ENCODE assay signal across 17 cellular contexts in genomic region chr10:132574288-132574687, GRCh38. TPM values are rescaled to one million over a fixed set of nuclear protein-coding genes. Genes with fewer than 3 reads are reported as not detected.
DNase-seq lines count a peak whose midpoint lies in the region; ATAC-seq, FAIRE-seq and TF ChIP-seq lines count a peak whose summit lies in the region.
"Had no signal": no experiment of that assay in that cellular context is flagged by ENCODE, and none has a peak within 500 bp of the region (broad histone marks: within the 10 kb centered on the region; RNA-seq: fewer than 3 reads in every experiment).

No MANE protein-coding gene starts in this region.

- H3K4me1 ChIP-seq in BLaER1 treated with 17β-estradiol and CSF1 and Interleukin-3, amounts not matched to agents 10 nM and 100 nM = peaks cover 76 to 99% (median 93%) of the 10 kb centered on the region in 10 experiments
- H3K4me1 ChIP-seq in IMR-90 (ENCODE audit: control insufficient read depth, insufficient read depth, low read length) (peaks cover 24% of the 10 kb centered on the region), astrocyte (ENCODE audit: insufficient read depth, low read length) (peaks cover 44% of the 10 kb centered on the region), mesendoderm (ENCODE audit: control insufficient read depth, low read depth, low read length) (peaks cover 7% of the 10 kb centered on the region), HepG2 (ENCODE audit: insufficient read depth, low read length) (peaks cover 40% of the 10 kb centered on the region)

- TF ChIP-seq RAD21 in IMR-90 (IDR thresholded peaks at IDR 0.05; ENCODE audit: low read length) (no peak), HepG2 (CRISPR knock-in tag; IDR thresholded peaks at IDR 0.05) (no peak)

- H4K8ac ChIP-seq in IMR-90 (ENCODE audit: low read depth in 2 of 2, low read length in 2 of 2) (no peak overlapping the region), mesendoderm (ENCODE audit: low read depth, low read length) (no peak overlapping the region)

- H2BK5ac ChIP-seq in IMR-90 (ENCODE audit: low read depth, low read length, poor library complexity, severe bottlenecking) (no peak overlapping the region), mesendoderm (ENCODE audit: low read length) (no peak overlapping the region)

- BruUV-seq in IMR-90 (replicated peaks; lab: Mats Ljungman, UMichigan) (no TSS peak), HepG2 (replicated peaks; lab: Mats Ljungman, UMichigan) (no TSS peak)

- H3K4ac ChIP-seq in IMR-90 (ENCODE audit: low read depth, low read length) = no peak overlapping the region
- no peak overlapping the region for H3K4ac ChIP-seq in mesendoderm (ENCODE audit: low read depth, low read length)

- TF ChIP-seq CTCF in IMR-90 (conservative IDR thresholded peaks at IDR 0.05; ENCODE audit: low read depth, low read length) (no peak), astrocyte (IDR thresholded peaks at IDR 0.05; ENCODE audit: insufficient read depth, low read depth, low read length) (no peak), HepG2 (CRISPR knock-in tag; IDR thresholded peaks at IDR 0.05) (no peak)

- H3K36me3 Mint-ChIP-seq in astrocyte (ENCODE audit: low read depth, unreplicated experiment) = no peaks in the 10 kb centered on the region
- H3K36me3 Mint-ChIP-seq: CD4-positive, alpha-beta memory T cell; IgD-negative memory B cell had no signal

- no peak overlapping the region for H4K5ac ChIP-seq in IMR-90 (ENCODE audit: low read depth, low read length)
- no peak overlapping the region for H4K5ac ChIP-seq in mesendoderm (ENCODE audit: low read length)

- ATAC-seq in IMR-90 (ENCODE audit: low read depth) (no peak), HepG2 (no peak)

- in situ Hi-C loops in IMR-90 (cut with MboI; ENCODE audit: low sequenced_read_pairs) (no loop called here), HepG2 (cut with HindIII; ENCODE audit: extremely low pct_ligation_motif_present, low pct_unique_long_range_greater_than_20kb) (no loop called here)

- no peak overlapping the region for H3K56ac ChIP-seq in IMR-90 (ENCODE audit: extremely low read depth, insufficient read depth, low read length)
- H3K56ac ChIP-seq in mesendoderm (ENCODE audit: low read length) = peak overlapping the region; percentile 60

- CTCF ChIA-PET in IMR-90 (lab: Yijun Ruan, JAX) = no interaction called here
- CTCF ChIA-PET in HepG2 (lab: Yijun Ruan, JAX; ENCODE audit: low intra/inter-chr PET ratio, low total read pairs) = no interaction called here

- no peak overlapping the region for H3K4me3 Mint-ChIP-seq in astrocyte (ENCODE audit: unreplicated experiment)
- H3K4me3 Mint-ChIP-seq: CD4-positive, alpha-beta memory T cell; GM23338; HFFc6 had no signal

- H3K79me1 ChIP-seq in IMR-90 (ENCODE audit: low read depth in 1 of 2, low read length in 2 of 2) (peaks cover 7 to 69% of the 10 kb centered on the region in 2 experiments), mesendoderm (ENCODE audit: low read length) (no peaks in the 10 kb centered on the region)

- intact Hi-C loops in IMR-90 (cut with micrococcal nuclease) (no loop called here), posterior vena cava (cut with DNase I) (no loop called here), HepG2 (cut with micrococcal nuclease; ENCODE audit: unreplicated experiment) (loop anchor here (5.0 kb wide), 1 partner anchor 63 kb away; no protein-coding TSS in a partner anchor)

- peak overlapping the region in 6 of 11 experiments; percentile 72 to 77 (median 74); a peak in 12 of 22 replicates for H3K27ac ChIP-seq in BLaER1 treated with 17β-estradiol and CSF1 and Interleukin-3, amounts not matched to agents 10 nM and 100 nM
- H3K27ac ChIP-seq in IMR-90 (ENCODE audit: insufficient read depth, low read length) = no peak overlapping the region
- no peak overlapping the region for H3K27ac ChIP-seq in astrocyte (ENCODE audit: low read depth, low read length)
- no peak overlapping the region for H3K27ac ChIP-seq in mesendoderm (ENCODE audit: low read depth, low read length)
- no peak overlapping the region for H3K27ac ChIP-seq in HepG2 (ENCODE audit: extremely low read length, insufficient read depth, low read length)

- H3K79me2 ChIP-seq in astrocyte (ENCODE audit: insufficient read depth, low read length) (peaks cover 66% of the 10 kb centered on the region), mesendoderm (ENCODE audit: control insufficient read depth, insufficient read depth, low read length) (no peaks in the 10 kb centered on the region), HepG2 (ENCODE audit: insufficient read depth, low read length) (peaks cover 3% of the 10 kb centered on the region)

- no peak for FAIRE-seq in astrocyte (lab: Jason Lieb, UNC)
- FAIRE-seq in HepG2 (lab: Jason Lieb, UNC) = no peak

- peaks cover 0 to 85% (median 0%) of the 10 kb centered on the region in 11 experiments; a peak in 5 of 22 replicates for H3K27me3 ChIP-seq in BLaER1 treated with 17β-estradiol and CSF1 and Interleukin-3, amounts not matched to agents 10 nM and 100 nM
- H3K27me3 ChIP-seq in IMR-90 (ENCODE audit: control insufficient read depth, insufficient read depth, low read length) (peaks cover 2% of the 10 kb centered on the region; the same call in 1 of the 2 replicates), astrocyte (ENCODE audit: insufficient read depth, low read length) (no peaks in the 10 kb centered on the region), mesendoderm (ENCODE audit: insufficient read depth, low read length, poor library complexity) (no peaks in the 10 kb centered on the region), HepG2 (ENCODE audit: control insufficient read depth in 1 of 2, insufficient read depth in 2 of 2, low read length in 2 of 2) (no peaks in the 10 kb centered on the region)

- H3K4me2 ChIP-seq in BLaER1 treated with 17β-estradiol and CSF1 and Interleukin-3, amounts not matched to agents 10 nM and 100 nM = peak overlapping the region; percentile 86 to 100 (median 99); a peak in 21 of 22 replicates
- H3K4me2 ChIP-seq in IMR-90 (ENCODE audit: low read depth, low read length) (no peak overlapping the region), astrocyte (ENCODE audit: low read length) (no peak overlapping the region), mesendoderm (ENCODE audit: low read length) (no peak overlapping the region), HepG2 (ENCODE audit: low read depth, low read length) (no peak overlapping the region)
- H3K4me2 ChIP-seq: GM23338 had no signal

- TF ChIP-seq EP300 in HepG2 (IDR thresholded peaks at IDR 0.05; ENCODE audit: low read depth in 2 of 2, low read length in 2 of 2) (no peak), HepG2 (CRISPR knock-in tag; IDR thresholded peaks at IDR 0.05; ENCODE audit: borderline replicate concordance) (no peak)

- no peaks in the 10 kb centered on the region for H3K9me3 Mint-ChIP-seq in astrocyte (ENCODE audit: unreplicated experiment)
- H3K9me3 Mint-ChIP-seq: CD4-positive, alpha-beta memory T cell; GM23338; HFFc6; IgD-negative memory B cell had no signal

- H3K18ac ChIP-seq in IMR-90 (ENCODE audit: low read depth, low read length) = no peak overlapping the region
- no peak overlapping the region for H3K18ac ChIP-seq in mesendoderm (ENCODE audit: low read length)

- POLR2A ChIA-PET in IMR-90 (lab: Charles Lee; ENCODE audit: unreplicated experiment) = no interaction called here
- POLR2A ChIA-PET in HepG2 (lab: Yijun Ruan, JAX) = no interaction called here

- peaks cover 0 to 8% (median 0%) of the 10 kb centered on the region in 11 experiments; a peak in 2 of 22 replicates for H3K36me3 ChIP-seq in BLaER1 treated with 17β-estradiol and CSF1 and Interleukin-3, amounts not matched to agents 10 nM and 100 nM
- H3K36me3 ChIP-seq in IMR-90 (ENCODE audit: control insufficient read depth, insufficient read depth, low read length) (no peaks in the 10 kb centered on the region), astrocyte (ENCODE audit: insufficient read depth, low read length) (no peaks in the 10 kb centered on the region), mesendoderm (ENCODE audit: control insufficient read depth, insufficient read depth, low read length) (no peaks in the 10 kb centered on the region), HepG2 (replicated peaks in 1 of 2; ENCODE audit: control insufficient read depth in 1 of 2, insufficient read depth in 2 of 2, low read length in 2 of 2) (no peaks in the 10 kb centered on the region)

- no peak overlapping the region for H3K23ac ChIP-seq in IMR-90 (ENCODE audit: low read depth, low read length)
- H3K23ac ChIP-seq in mesendoderm (ENCODE audit: low read length) = no peak overlapping the region

- TF ChIP-seq POLR2A in IMR-90 (IDR thresholded peaks at IDR 0.05; ENCODE audit: low read depth, low read length) (no peak), HepG2 (IDR thresholded peaks at IDR 0.05; ENCODE audit: insufficient read depth in 1 of 2, low read depth in 2 of 2, low read length in 2 of 2) (no peak)

- no peaks in the 10 kb centered on the region for H3K27me3 Mint-ChIP-seq in astrocyte (ENCODE audit: low read depth, unreplicated experiment)
- H3K27me3 Mint-ChIP-seq: CD4-positive, alpha-beta memory T cell had no signal

- H2AFZ ChIP-seq in IMR-90 (replicated peaks; ENCODE audit: low read length, poor library complexity) (no peak overlapping the region), astrocyte (ENCODE audit: low read depth, low read length) (no peak overlapping the region), HepG2 (ENCODE audit: low read length) (no peak overlapping the region)
- H2AFZ ChIP-seq: GM23338 had no signal

- H3K14ac ChIP-seq in IMR-90 (replicated peaks; ENCODE audit: low read depth, low read length) = no peak overlapping the region

- peak overlapping the region in 8 of 11 experiments; percentile 29 to 73 (median 66); a peak in 11 of 22 replicates for H3K9ac ChIP-seq in BLaER1 treated with 17β-estradiol and CSF1 and Interleukin-3, amounts not matched to agents 10 nM and 100 nM
- H3K9ac ChIP-seq in IMR-90 (ENCODE audit: low read depth, low read length) (no peak overlapping the region), astrocyte (ENCODE audit: low read length) (peak overlapping the region; percentile 41), mesendoderm (ENCODE audit: low read length) (no peak overlapping the region), HepG2 (ENCODE audit: insufficient read depth, low read depth, low read length) (no peak overlapping the region)

- H2BK120ac ChIP-seq in IMR-90 (ENCODE audit: low read depth, low read length) (no peak overlapping the region), mesendoderm (ENCODE audit: low read depth, low read length) (no peak overlapping the region)

- H2BK20ac ChIP-seq in IMR-90 (ENCODE audit: low read depth, low read length) = no peak overlapping the region

- H3K4me3 ChIP-seq in BLaER1 treated with 17β-estradiol and CSF1 and Interleukin-3, amounts not matched to agents 10 nM and 100 nM = peak overlapping the region in 4 of 10 experiments; percentile 32 to 62 (median 52); a peak in 4 of 20 replicates
- H3K4me3 ChIP-seq in IMR-90 (ENCODE audit: insufficient read depth, low read depth, low read length) (no peak overlapping the region), astrocyte (ENCODE audit: insufficient read depth, low read depth, low read length) (no peak overlapping the region), mesendoderm (ENCODE audit: low read length) (no peak overlapping the region), HepG2 (replicated peaks in 1 of 3; ENCODE audit: insufficient read depth in 1 of 3, low read depth in 2 of 3, low read length in 3 of 3) (no peak overlapping the region)
- H3K4me3 ChIP-seq: GM23338 had no signal

- WGBS in IMR-90 (ENCODE audit: extremely low coverage in 2 of 2, insufficient read length in 1 of 2), 2 experiments = 100% methylated on average over 2 to 7 of the region's 8 CpGs
- 100% methylated on average over 6 of the region's 8 CpGs for WGBS in mesendoderm (ENCODE audit: extremely low coverage, insufficient coverage, low lambda C conversion rate)
- 92% methylated on average over 8 of the region's 8 CpGs for WGBS in HepG2 (ENCODE audit: low lambda C conversion rate)

- dilution Hi-C loops in IMR-90 (cut with HindIII; ENCODE audit: low sequenced_read_pairs, unreplicated experiment) = no loop called here

- H4K91ac ChIP-seq in IMR-90 (ENCODE audit: insufficient read depth, low read depth, low read length) = no peak overlapping the region

- no peaks in the 10 kb centered on the region for H3K9me3 ChIP-seq in BLaER1 treated with 17β-estradiol and CSF1 and Interleukin-3, amounts not matched to agents 10 nM and 100 nM (replicated peaks in 1 of 11)
- no peaks in the 10 kb centered on the region for H3K9me3 ChIP-seq in IMR-90 (ENCODE audit: control insufficient read depth, insufficient read depth, low read length)
- H3K9me3 ChIP-seq in astrocyte (ENCODE audit: insufficient read depth, low read depth, low read length) = no peaks in the 10 kb centered on the region
- no peaks in the 10 kb centered on the region for H3K9me3 ChIP-seq in HepG2 (ENCODE audit: low read length)

- no peak overlapping the region for H2AK9ac ChIP-seq in IMR-90 (replicated peaks; ENCODE audit: low read depth, low read length, poor library complexity)

- H3K27ac Mint-ChIP-seq in astrocyte (ENCODE audit: unreplicated experiment) = no peak overlapping the region
- H3K27ac Mint-ChIP-seq: GM23338, HFFc6 had no signal

- H3K9me1 ChIP-seq in IMR-90 (ENCODE audit: insufficient read depth, low read length) = peaks cover 26% of the 10 kb centered on the region

- H3K4me1 Mint-ChIP-seq in astrocyte (ENCODE audit: low read depth, unreplicated experiment) = peaks cover 17% of the 10 kb centered on the region

- DNase-seq in IMR-90 (no peak), astrocyte (ENCODE audit: low read depth) (no peak), mesendoderm (no peak), posterior vena cava (ENCODE audit: low spot score) (no peak), HepG2 (ENCODE audit: low spot score) (no peak), NCI-H1417 (lab: John Stamatoyannopoulos, UW) (no peak), mesenteric fat pad (ENCODE audit: low spot score) (no peak)
- DNase-seq: CD4-positive, alpha-beta memory T cell; DMS53; HFFc6; NCI-H1436 treated with DMSO at 0.1 percent for 48 hours; NCI-H2081 treated with DMSO at 0.1 percent for 48 hours; NCI-H510A; NCI-H774 had no signal

- 0 out of 2 replicates have a peak overlapping the region, but pooled peaks have one; percentile 44 for H2AK5ac ChIP-seq in IMR-90 (ENCODE audit: low read depth, low read length)
- no peak overlapping the region for H2AK5ac ChIP-seq in mesendoderm (ENCODE audit: low read length)

- no peak overlapping the region for H2BK15ac ChIP-seq in IMR-90 (ENCODE audit: low read depth, low read length)
- H2BK15ac ChIP-seq in mesendoderm (replicated peaks; ENCODE audit: low read depth) = no peak overlapping the region

- peaks cover 87 to 100% (median 93%) of the 10 kb centered on the region in 11 experiments for H4K20me1 ChIP-seq in BLaER1 treated with 17β-estradiol and CSF1 and Interleukin-3, amounts not matched to agents 10 nM and 100 nM
- peaks cover 89% of the 10 kb centered on the region for H4K20me1 ChIP-seq in IMR-90 (ENCODE audit: insufficient read depth, low read length)
- peaks cover 92% of the 10 kb centered on the region for H4K20me1 ChIP-seq in astrocyte (ENCODE audit: insufficient read depth, low read length)
- H4K20me1 ChIP-seq in HepG2 (ENCODE audit: insufficient read depth, low read length) = peaks cover 23% of the 10 kb centered on the region; the same call in 1 of the 2 replicates

RNA-seq across cellular contexts. Expression of gene INPP5A, which starts 36.7 kb away (rescaled TPM):
- total RNA-seq in IMR-90 (2012; rRNA removed) (31.7 and 36.7 TPM in 2 replicates), astrocyte (29.2 and 39.1 TPM in 2 replicates), posterior vena cava (100 to 1,000 TPM in 1 of 2 donors, 10 to 100 TPM in 1; 65.2 to 102 TPM), HepG2 (2016; rRNA removed; fragmentation: Illumina TruSeq; extraction: Trizol) (37.9 and 46.8 TPM in 2 replicates), mesenteric fat pad (30.5 TPM)
- polyA plus RNA-seq in IMR-90 (2012; rRNA removed) (20.6 and 21.4 TPM in 2 replicates), HepG2 (2011; rRNA removed) (17.5 and 19.5 TPM in 2 replicates)
- 15.9 and 20.4 TPM in 2 replicates for polyA plus RNA-seq in IMR-90 (2012; cell fraction: cytosol; rRNA removed)
- 12.2 and 16.8 TPM in 2 replicates for polyA plus RNA-seq in IMR-90 (2012; cell fraction: nucleus; rRNA removed; ENCODE audit: low replicate concordance)
- 17.5 TPM for polyA plus RNA-seq in mesendoderm (2013, experiment 1 of 2)
- polyA plus RNA-seq in mesendoderm (2013, experiment 2 of 2) = 18.1 TPM
- 52.6 and 54.7 TPM in 2 replicates for total RNA-seq in HepG2 (2016; cell fraction: cytosol; rRNA removed; fragmentation: Illumina TruSeq; extraction: Trizol; ENCODE audit: low read depth)
- 38.3 and 42.5 TPM in 2 replicates for total RNA-seq in HepG2 (2016; cell fraction: insoluble cytoplasmic fraction; rRNA removed; fragmentation: Illumina TruSeq; extraction: Trizol)
- total RNA-seq in HepG2 (2016; cell fraction: membrane; rRNA removed; fragmentation: Illumina TruSeq; extraction: Trizol) = 103 and 110 TPM in 2 replicates
- total RNA-seq in HepG2 (2016; cell fraction: nucleus; rRNA removed; fragmentation: Illumina TruSeq; extraction: Trizol) = 15.7 and 18.8 TPM in 2 replicates
- polyA plus RNA-seq in HepG2 (2011; cell fraction: cytosol; rRNA removed) = 16.7 and 18.4 TPM in 2 replicates
- polyA plus RNA-seq in HepG2 (2011; cell fraction: nucleus; rRNA removed) = 14.6 and 14.9 TPM in 2 replicates
- polyA plus RNA-seq in HepG2 (2012) = 15.8 and 18.2 TPM in 2 replicates
- 49.5 and 52.9 TPM in 2 replicates for polyA plus RNA-seq in HepG2 (2016; cell fraction: cytosol; fragmentation: Illumina TruSeq; extraction: Trizol; ENCODE audit: low read depth)
- 40.7 and 47.8 TPM in 2 replicates for polyA plus RNA-seq in HepG2 (2016; cell fraction: insoluble cytoplasmic fraction; fragmentation: Illumina TruSeq; extraction: Trizol; ENCODE audit: low read depth)
- 97.2 and 97.6 TPM in 2 replicates for polyA plus RNA-seq in HepG2 (2016; cell fraction: membrane; fragmentation: Illumina TruSeq; extraction: Trizol; ENCODE audit: low read depth)
- polyA plus RNA-seq in HepG2 (2016; cell fraction: nucleus; fragmentation: Illumina TruSeq; extraction: Trizol; ENCODE audit: insufficient read depth, low read depth) = 25.8 and 27.0 TPM in 2 replicates
- 17.0 and 32.5 TPM in 2 replicates for polyA minus RNA-seq in HepG2 (2011; rRNA and poly(A)+ RNA removed; ENCODE audit: low replicate concordance)
- polyA minus RNA-seq in HepG2 (2011; cell fraction: cytosol; rRNA and poly(A)+ RNA removed) = 16.4 and 21.7 TPM in 2 replicates
- polyA minus RNA-seq in HepG2 (2011; cell fraction: nucleus; rRNA and poly(A)+ RNA removed) = 19.1 and 20.6 TPM in 2 replicates

Comparison
In these comparisons a context has a peak if more than half of its experiments do, and no peak if none do; other contexts are left out.
1. H3K27ac ChIP-seq: peak in BLaER1 treated with 17β-estradiol and CSF1 and Interleukin-3, amounts not matched to agents 10 nM and 100 nM (6 of 11); none in IMR-90 (single experiment), astrocyte (single experiment), mesendoderm (single experiment) and HepG2 (single experiment).
2. H3K4me2 ChIP-seq: peak in BLaER1 treated with 17β-estradiol and CSF1 and Interleukin-3, amounts not matched to agents 10 nM and 100 nM (11 of 11); none in IMR-90 (single experiment), astrocyte (single experiment), mesendoderm (single experiment) and HepG2 (single experiment).
3. H3K9ac ChIP-seq: peak in BLaER1 treated with 17β-estradiol and CSF1 and Interleukin-3, amounts not matched to agents 10 nM and 100 nM (8 of 11) and astrocyte (single experiment); none in IMR-90 (single experiment), mesendoderm (single experiment) and HepG2 (single experiment).